ENCODE assay signal across 1 cellular context in the genomic region with DNA sequence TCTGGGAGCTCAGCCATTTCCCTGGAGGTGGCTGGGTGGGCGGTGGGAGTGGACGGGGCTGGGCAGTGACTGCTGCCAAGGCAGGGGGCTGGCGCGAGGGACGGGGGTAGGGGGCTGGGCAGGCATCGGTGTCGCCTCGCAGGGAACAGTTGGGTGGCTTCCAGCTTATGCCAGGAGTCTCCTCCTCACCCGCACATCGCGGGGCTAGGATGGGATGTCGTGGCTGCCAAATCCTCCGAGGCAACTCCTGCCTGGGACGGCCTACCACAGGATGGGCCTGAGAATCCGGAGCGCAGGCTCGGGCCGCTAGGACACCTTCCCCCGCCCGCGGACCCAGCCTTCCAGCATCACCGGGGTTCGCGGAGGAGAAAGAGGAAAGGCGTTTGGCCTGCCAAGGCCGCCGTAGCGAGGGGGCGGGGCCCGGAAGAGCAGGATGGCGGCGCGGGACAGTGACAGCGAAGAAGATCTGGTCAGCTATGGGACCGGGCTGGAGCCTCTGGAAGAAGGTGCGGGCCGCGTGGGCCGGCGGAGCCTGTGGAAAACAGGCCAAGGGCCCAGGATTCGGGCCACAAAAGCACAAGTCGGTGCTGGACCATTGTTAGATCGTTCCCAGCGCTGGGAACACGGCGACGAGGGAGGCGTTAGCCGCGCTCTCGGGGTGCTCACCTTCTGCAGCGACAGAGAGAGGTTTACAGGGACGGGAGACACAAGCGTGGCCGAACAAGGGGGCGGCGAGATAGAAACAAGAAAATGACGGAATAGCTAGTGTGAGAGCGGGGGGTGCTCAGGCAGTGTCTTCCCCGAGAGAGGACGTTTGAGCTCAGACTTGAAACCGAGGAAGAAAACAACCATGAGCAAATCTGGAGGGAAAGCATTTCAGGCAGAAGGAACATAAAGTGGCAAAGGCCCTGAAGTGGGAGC.
TF ChIP-seq lines count a peak whose summit lies in the region.

A gene with protein sequence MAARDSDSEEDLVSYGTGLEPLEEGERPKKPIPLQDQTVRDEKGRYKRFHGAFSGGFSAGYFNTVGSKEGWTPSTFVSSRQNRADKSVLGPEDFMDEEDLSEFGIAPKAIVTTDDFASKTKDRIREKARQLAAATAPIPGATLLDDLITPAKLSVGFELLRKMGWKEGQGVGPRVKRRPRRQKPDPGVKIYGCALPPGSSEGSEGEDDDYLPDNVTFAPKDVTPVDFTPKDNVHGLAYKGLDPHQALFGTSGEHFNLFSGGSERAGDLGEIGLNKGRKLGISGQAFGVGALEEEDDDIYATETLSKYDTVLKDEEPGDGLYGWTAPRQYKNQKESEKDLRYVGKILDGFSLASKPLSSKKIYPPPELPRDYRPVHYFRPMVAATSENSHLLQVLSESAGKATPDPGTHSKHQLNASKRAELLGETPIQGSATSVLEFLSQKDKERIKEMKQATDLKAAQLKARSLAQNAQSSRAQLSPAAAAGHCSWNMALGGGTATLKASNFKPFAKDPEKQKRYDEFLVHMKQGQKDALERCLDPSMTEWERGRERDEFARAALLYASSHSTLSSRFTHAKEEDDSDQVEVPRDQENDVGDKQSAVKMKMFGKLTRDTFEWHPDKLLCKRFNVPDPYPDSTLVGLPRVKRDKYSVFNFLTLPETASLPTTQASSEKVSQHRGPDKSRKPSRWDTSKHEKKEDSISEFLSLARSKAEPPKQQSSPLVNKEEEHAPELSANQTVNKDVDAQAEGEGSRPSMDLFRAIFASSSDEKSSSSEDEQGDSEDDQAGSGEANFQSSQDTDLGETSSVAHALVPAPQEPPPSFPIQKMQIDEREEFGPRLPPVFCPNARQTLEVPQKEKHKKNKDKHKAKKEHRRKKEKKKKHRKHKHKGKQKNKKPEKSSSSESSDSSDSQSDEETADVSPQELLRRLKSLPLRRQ (plus strand): TSS at position 421 of the 921 bp plus-strand sequence. CDS start 13 bp downstream, at position 434.

TF ChIP-seq in HEK293, 187 proteins besides CTCF, POLR2A, EP300 and RAD21 (continued from another document and continues in another):
- TF ChIP-seq ZNF280D (tag by site-specific recombination; IDR thresholded peaks at IDR 0.05): no peak
- TF ChIP-seq ZBTB20 (tag by site-specific recombination; IDR thresholded peaks at IDR 0.05): peak; percentile 92
- TF ChIP-seq, protein P1, sequence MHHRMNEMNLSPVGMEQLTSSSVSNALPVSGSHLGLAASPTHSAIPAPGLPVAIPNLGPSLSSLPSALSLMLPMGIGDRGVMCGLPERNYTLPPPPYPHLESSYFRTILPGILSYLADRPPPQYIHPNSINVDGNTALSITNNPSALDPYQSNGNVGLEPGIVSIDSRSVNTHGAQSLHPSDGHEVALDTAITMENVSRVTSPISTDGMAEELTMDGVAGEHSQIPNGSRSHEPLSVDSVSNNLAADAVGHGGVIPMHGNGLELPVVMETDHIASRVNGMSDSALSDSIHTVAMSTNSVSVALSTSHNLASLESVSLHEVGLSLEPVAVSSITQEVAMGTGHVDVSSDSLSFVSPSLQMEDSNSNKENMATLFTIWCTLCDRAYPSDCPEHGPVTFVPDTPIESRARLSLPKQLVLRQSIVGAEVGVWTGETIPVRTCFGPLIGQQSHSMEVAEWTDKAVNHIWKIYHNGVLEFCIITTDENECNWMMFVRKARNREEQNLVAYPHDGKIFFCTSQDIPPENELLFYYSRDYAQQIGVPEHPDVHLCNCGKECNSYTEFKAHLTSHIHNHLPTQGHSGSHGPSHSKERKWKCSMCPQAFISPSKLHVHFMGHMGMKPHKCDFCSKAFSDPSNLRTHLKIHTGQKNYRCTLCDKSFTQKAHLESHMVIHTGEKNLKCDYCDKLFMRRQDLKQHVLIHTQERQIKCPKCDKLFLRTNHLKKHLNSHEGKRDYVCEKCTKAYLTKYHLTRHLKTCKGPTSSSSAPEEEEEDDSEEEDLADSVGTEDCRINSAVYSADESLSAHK (tag by site-specific recombination; IDR thresholded peaks at IDR 0.05): 0 out of 2 replicates have a peak, but pooled peaks have one; percentile 55
- TF ChIP-seq MZF1 (tag by site-specific recombination; IDR thresholded peaks at IDR 0.05; ENCODE audit: borderline replicate concordance): no peak
- peak; percentile 96 for TF ChIP-seq IKZF3 (tag by site-specific recombination; IDR thresholded peaks at IDR 0.05)
- peak; percentile 99 for TF ChIP-seq ZNF660 (tag by site-specific recombination; IDR thresholded peaks at IDR 0.05)
- TF ChIP-seq ZNF174 (tag by site-specific recombination; IDR thresholded peaks at IDR 0.05): no peak
- TF ChIP-seq ZFP3 (tag by site-specific recombination; IDR thresholded peaks at IDR 0.05; ENCODE audit: low read depth): no peak
- TF ChIP-seq KLF16 (tag by site-specific recombination; IDR thresholded peaks at IDR 0.05): peak; percentile 100
- peak; percentile 80 for TF ChIP-seq ZNF366 (tag by site-specific recombination; conservative IDR thresholded peaks at IDR 0.05)
- TF ChIP-seq ZNF132 (tag by site-specific recombination; IDR thresholded peaks at IDR 0.05; ENCODE audit: borderline replicate concordance): no peak
- peak; percentile 95 for TF ChIP-seq ZNF2 (tag by site-specific recombination; IDR thresholded peaks at IDR 0.05)
- peak; percentile 88 for TF ChIP-seq PRDM10 (tag by site-specific recombination; IDR thresholded peaks at IDR 0.05)
- 0 out of 2 replicates have a peak, but pooled peaks have one; percentile 49 for TF ChIP-seq BCL11B (tag by site-specific recombination; IDR thresholded peaks at IDR 0.05; ENCODE audit: low read depth)
- TF ChIP-seq ZNF530 (tag by site-specific recombination; IDR thresholded peaks at IDR 0.05; ENCODE audit: low read depth): no peak
- no peak for TF ChIP-seq ZNF621 (tag by site-specific recombination; IDR thresholded peaks at IDR 0.05)
- TF ChIP-seq TCF7L2 (IDR thresholded peaks at IDR 0.05; ENCODE audit: borderline replicate concordance, low read depth, low read length): no peak
- no peak for TF ChIP-seq FEZF1 (tag by site-specific recombination; IDR thresholded peaks at IDR 0.05)
- peak; percentile 60; the same call in 1 of the 2 replicates for TF ChIP-seq ZSCAN4 (tag by site-specific recombination; IDR thresholded peaks at IDR 0.05)
- peak; percentile 11; the same call in 1 of the 2 replicates for TF ChIP-seq GLI4 (tag by site-specific recombination; IDR thresholded peaks at IDR 0.05)
- TF ChIP-seq SALL2 (tag by site-specific recombination; IDR thresholded peaks at IDR 0.05; ENCODE audit: borderline replicate concordance): no peak
- no peak for TF ChIP-seq ZNF473 (tag by site-specific recombination; IDR thresholded peaks at IDR 0.05)
- TF ChIP-seq ZNF155 (tag by site-specific recombination; IDR thresholded peaks at IDR 0.05): 0 out of 2 replicates have a peak, but pooled peaks have one; percentile 34
- no peak for TF ChIP-seq ZNF48 (tag by site-specific recombination; IDR thresholded peaks at IDR 0.05)
- no peak for TF ChIP-seq MYNN (tag by site-specific recombination; IDR thresholded peaks at IDR 0.05; ENCODE audit: borderline replicate concordance)
- no peak for TF ChIP-seq ZNF274 (IDR thresholded peaks at IDR 0.05; ENCODE audit: low read length)
- TF ChIP-seq ZNF274 (tag by site-specific recombination; IDR thresholded peaks at IDR 0.05; ENCODE audit: borderline replicate concordance): no peak
- peak; percentile 7; the same call in 1 of the 2 replicates for TF ChIP-seq ZNF133 (tag by site-specific recombination; IDR thresholded peaks at IDR 0.05)
- no peak for TF ChIP-seq ZNF645 (tag by site-specific recombination; IDR thresholded peaks at IDR 0.05)
- no peak for TF ChIP-seq ATF2 (tag by site-specific recombination; IDR thresholded peaks at IDR 0.05; ENCODE audit: low read depth)
- TF ChIP-seq ZNF677 (tag by site-specific recombination; IDR thresholded peaks at IDR 0.05): no peak
- TF ChIP-seq ZNF404 (tag by site-specific recombination; IDR thresholded peaks at IDR 0.05): no peak
- TF ChIP-seq KLF1 (tag by site-specific recombination; IDR thresholded peaks at IDR 0.05): peak; percentile 81
- TF ChIP-seq KLF8 (tag by site-specific recombination; IDR thresholded peaks at IDR 0.05): peak; percentile 99
- no peak for TF ChIP-seq ZNF362 (tag by site-specific recombination; IDR thresholded peaks at IDR 0.05)
- TF ChIP-seq ZNF623 (tag by site-specific recombination; IDR thresholded peaks at IDR 0.05): peak; percentile 11
- TF ChIP-seq ZNF555 (tag by site-specific recombination; conservative IDR thresholded peaks at IDR 0.05): no peak
- TF ChIP-seq ZNF19 (tag by site-specific recombination; IDR thresholded peaks at IDR 0.05; ENCODE audit: low read depth): no peak
- no peak for TF ChIP-seq ZNF529 (tag by site-specific recombination; IDR thresholded peaks at IDR 0.05; ENCODE audit: insufficient replicate concordance)
- no peak for TF ChIP-seq ZNF791 (tag by site-specific recombination; IDR thresholded peaks at IDR 0.05)
- peak; percentile 100 for TF ChIP-seq ZNF600 (tag by site-specific recombination; IDR thresholded peaks at IDR 0.05)
- TF ChIP-seq ZNF658 (tag by site-specific recombination; IDR thresholded peaks at IDR 0.05): no peak
